Comparison of ENCODE assay signal across 22 cellular contexts in genomic region chr18:74820160-74820780, GRCh38.
"Had no signal": no experiment of that assay in that cellular context is flagged by ENCODE, and none has a peak within 500 bp of the region (broad histone marks: within the 10 kb centered on the region; RNA-seq: fewer than 3 reads in every experiment).

No MANE protein-coding gene starts in this region.

- H3K9me3 ChIP-seq: ascending aorta, body of pancreas had no signal

- DNase-seq: activated B cell treated with CpG ODN at 0.5 μM for 24 hours; activated CD4-positive, alpha-beta T cell treated with anti-CD3 and anti-CD28 coated beads for 1 hour; activated CD4-positive, alpha-beta T cell treated with anti-CD3 and anti-CD28 coated beads, Interleukin-2, amount 10 ng/mL, durations not matched to agents 24 days and 14 days; activated CD4-positive, alpha-beta T cell treated with anti-CD3 and anti-CD28 coated beads, Interleukin-2, amount 50 U/mL, for 48 hours; activated CD8-positive, alpha-beta memory T cell treated with anti-CD3 and anti-CD28 coated beads, Interleukin-2, amount 10 ng/mL, durations not matched to agents 7 days and 5 days; activated effector memory CD4-positive, alpha-beta T cell treated with Interleukin-2 at 50 U/mL for 16 hours; activated naive CD4-positive, alpha-beta T cell treated with Interleukin-2 at 50 U/mL for 16 hours; activated naive CD8-positive, alpha-beta T cell treated with anti-CD3 and anti-CD28 coated beads, Interleukin-2, amount 50 U/mL, for 24 hours; activated T-cell treated with anti-CD3 and anti-CD28 coated beads, Interleukin-2, amount 50 U/mL, for 24 hours; amniotic stem cell; body of pancreas; NCI-H1092; NCI-H1930; NCI-H2171; NCI-H2227 treated with DMSO at 0.1 percent for 48 hours; SHP77 treated with DMSO at 0.1 percent for 48 hours; T-helper 9 cell had no signal

- ATAC-seq: activated CD8-positive, alpha-beta memory T cell treated with anti-CD3 and anti-CD28 coated beads, Interleukin-2, amount 10 ng/mL, durations not matched to agents 7 days and 5 days; activated naive CD4-positive, alpha-beta T cell treated with anti-CD3 and anti-CD28 coated beads, Interleukin-2, amount 50 U/mL, for 72 hours; body of pancreas had no signal

- H3K9me3 Mint-ChIP-seq: activated B cell treated with CpG ODN at 0.5 μM for 24 hours; activated naive CD8-positive, alpha-beta T cell treated with anti-CD3 and anti-CD28 coated beads, Interleukin-2, amount 50 U/mL, for 24 hours; activated T-helper 1 cell treated with anti-CD3 and anti-CD28 coated beads, Interleukin-12 subunit alpha, Interleukin-12 subunit beta, Interleukin-2, Interleukin-4 antibody, amounts not matched to agents 30 ng/mL and 10 ng/mL and 1 ng/mL, durations not matched to agents 14 hours and 24 hours and 36 hours had no signal

- H3K36me3 ChIP-seq: ascending aorta had no signal

- H3K4me1 Mint-ChIP-seq: activated CD4-positive, alpha-beta T cell treated with anti-CD3 and anti-CD28 coated beads, Interleukin-2, amount 10 ng/mL, durations not matched to agents 24 days and 14 days; central memory CD8-positive, alpha-beta T cell had no signal

- H3K27me3 ChIP-seq: ascending aorta, body of pancreas had no signal

- H3K4me3 Mint-ChIP-seq: activated B cell treated with CpG ODN at 0.5 μM for 24 hours; activated CD4-positive, alpha-beta T cell treated with anti-CD3 and anti-CD28 coated beads, Interleukin-2, amount 10 ng/mL, durations not matched to agents 24 days and 14 days; activated CD8-positive, alpha-beta memory T cell treated with anti-CD3 and anti-CD28 coated beads, Interleukin-2, amount 10 ng/mL, durations not matched to agents 7 days and 5 days; activated naive CD8-positive, alpha-beta T cell treated with anti-CD3 and anti-CD28 coated beads, Interleukin-2, amount 50 U/mL, for 24 hours; activated T-cell treated with anti-CD3 and anti-CD28 coated beads, Interleukin-2, amount 50 U/mL, for 24 hours; activated T-helper 1 cell treated with anti-CD3 and anti-CD28 coated beads, Interleukin-12 subunit alpha, Interleukin-12 subunit beta, Interleukin-2, Interleukin-4 antibody, amounts not matched to agents 30 ng/mL and 10 ng/mL and 1 ng/mL, durations not matched to agents 14 hours and 24 hours and 36 hours; central memory CD8-positive, alpha-beta T cell; T-helper 1 cell treated with Interleukin-12 subunit alpha and Interleukin-12 subunit beta and Interleukin-4 antibody, amounts not matched to agents 30 μg/mL and 1 μg/mL, for 36 hours had no signal

- H3K27me3 Mint-ChIP-seq: activated B cell treated with CpG ODN at 0.5 μM for 24 hours; activated CD4-positive, alpha-beta T cell treated with anti-CD3 and anti-CD28 coated beads, Interleukin-2, amount 10 ng/mL, durations not matched to agents 24 days and 14 days; activated CD8-positive, alpha-beta memory T cell treated with anti-CD3 and anti-CD28 coated beads, Interleukin-2, amount 10 ng/mL, durations not matched to agents 7 days and 5 days; activated naive CD8-positive, alpha-beta T cell treated with anti-CD3 and anti-CD28 coated beads, Interleukin-2, amount 50 U/mL, for 24 hours; activated T-cell treated with anti-CD3 and anti-CD28 coated beads, Interleukin-2, amount 50 U/mL, for 24 hours; central memory CD8-positive, alpha-beta T cell had no signal

- H3K27ac ChIP-seq: ascending aorta, body of pancreas had no signal

- H3K4me3 ChIP-seq: ascending aorta, body of pancreas had no signal

- H3K4me1 ChIP-seq: ascending aorta, body of pancreas had no signal

- H3K27ac Mint-ChIP-seq: activated B cell treated with CpG ODN at 0.5 μM for 24 hours; activated CD4-positive, alpha-beta T cell treated with anti-CD3 and anti-CD28 coated beads, Interleukin-2, amount 10 ng/mL, durations not matched to agents 24 days and 14 days; activated CD8-positive, alpha-beta memory T cell treated with anti-CD3 and anti-CD28 coated beads, Interleukin-2, amount 10 ng/mL, durations not matched to agents 7 days and 5 days; activated naive CD4-positive, alpha-beta T cell treated with anti-CD3 and anti-CD28 coated beads, Interleukin-2, amount 50 U/mL, for 72 hours; activated naive CD8-positive, alpha-beta T cell treated with anti-CD3 and anti-CD28 coated beads, Interleukin-2, amount 50 U/mL, for 24 hours; activated T-cell treated with anti-CD3 and anti-CD28 coated beads, Interleukin-2, amount 50 U/mL, for 24 hours; activated T-helper 1 cell treated with anti-CD3 and anti-CD28 coated beads, Interleukin-12 subunit alpha, Interleukin-12 subunit beta, Interleukin-2, Interleukin-4 antibody, amounts not matched to agents 30 ng/mL and 10 ng/mL and 1 ng/mL, durations not matched to agents 14 hours and 24 hours and 36 hours; T-helper 1 cell treated with Interleukin-12 subunit alpha and Interleukin-12 subunit beta and Interleukin-4 antibody, amounts not matched to agents 30 μg/mL and 1 μg/mL, for 36 hours had no signal
